29 cellular contexts compared by ENCODE assay signal in genomic region chrX:103399744-103400143, GRCh38. TPM values are rescaled to one million over a fixed set of nuclear protein-coding genes. Genes with fewer than 3 reads are reported as not detected.
DNase-seq lines count a peak whose midpoint lies in the region; ATAC-seq, FAIRE-seq and TF ChIP-seq lines count a peak whose summit lies in the region.
"Had no signal": no experiment of that assay in that cellular context is flagged by ENCODE, and none has a peak within 500 bp of the region (broad histone marks: within the 10 kb centered on the region; RNA-seq: fewer than 3 reads in every experiment).

No MANE protein-coding gene starts in this region.

- peaks cover 8% of the 10 kb centered on the region for H3K27me3 Mint-ChIP-seq in activated naive CD4-positive, alpha-beta T cell treated with anti-CD3 and anti-CD28 coated beads, Interleukin-2, amount 10 ng/mL, durations not matched to agents 7 days and 5 days

- no peaks in the 10 kb centered on the region for H3K9me3 Mint-ChIP-seq in activated naive CD4-positive, alpha-beta T cell treated with anti-CD3 and anti-CD28 coated beads, Interleukin-2, amount 10 ng/mL, durations not matched to agents 7 days and 5 days
- H3K9me3 Mint-ChIP-seq: CD8-positive, alpha-beta T cell; IgD-negative memory B cell; T-cell had no signal

- no peak for TF ChIP-seq CTCF in bronchial epithelial cell (IDR thresholded peaks at IDR 0.05; ENCODE audit: insufficient read depth, low read length, severe bottlenecking)
- no peak for TF ChIP-seq CTCF in mucosa of descending colon (IDR thresholded peaks at IDR 0.05)

- CTCF ChIA-PET in activated naive CD4-positive, alpha-beta T cell treated with anti-CD3 and anti-CD28 coated beads, Interleukin-2, amount 10 ng/mL, durations not matched to agents 7 days and 5 days (lab: Charles Lee): no interaction called here

- H3K9me3 ChIP-seq in GM23248 (ENCODE audit: low read depth) (no peaks in the 10 kb centered on the region), mucosa of descending colon (no peaks in the 10 kb centered on the region)
- H3K9me3 ChIP-seq: Caco-2 had no signal

- no peak overlapping the region for H3K27ac Mint-ChIP-seq in activated naive CD4-positive, alpha-beta T cell treated with anti-CD3 and anti-CD28 coated beads, Interleukin-2, amount 10 ng/mL, durations not matched to agents 7 days and 5 days
- H3K27ac Mint-ChIP-seq: B cell; CD8-positive, alpha-beta T cell; IgD-negative memory B cell; T-cell had no signal

- H3K4me3 ChIP-seq in GM23248: no peak overlapping the region
- no peak overlapping the region for H3K4me3 ChIP-seq in bronchial epithelial cell (ENCODE audit: low read depth, low read length)
- H3K4me3 ChIP-seq in mucosa of descending colon: no peak overlapping the region

- in situ Hi-C loops in GM23248 (cut with MboI): no loop called here

- no peak overlapping the region for H3K4me3 Mint-ChIP-seq in activated naive CD4-positive, alpha-beta T cell treated with anti-CD3 and anti-CD28 coated beads, Interleukin-2, amount 10 ng/mL, durations not matched to agents 7 days and 5 days
- H3K4me3 Mint-ChIP-seq: B cell; CD8-positive, alpha-beta T cell; IgD-negative memory B cell; T-cell had no signal

- H3F3A ChIP-seq in GM23248 (ENCODE audit: insufficient read depth): peaks cover 16% of the 10 kb centered on the region; the same call in 1 of the 2 replicates

- H3K36me3 ChIP-seq in GM23248 (ENCODE audit: low read depth) (no peaks in the 10 kb centered on the region), bronchial epithelial cell (ENCODE audit: control insufficient read depth, insufficient read depth, low read length) (no peaks in the 10 kb centered on the region), mucosa of descending colon (ENCODE audit: low read depth) (no peaks in the 10 kb centered on the region)

- H2AFZ ChIP-seq in GM23248: no peak overlapping the region

- H3K9me2 ChIP-seq in GM23248 (ENCODE audit: insufficient read depth): no peaks in the 10 kb centered on the region

- FAIRE-seq in bronchial epithelial cell (lab: Jason Lieb, UNC): no peak
- FAIRE-seq: GM12891, GM19239 had no signal

- no peaks in the 10 kb centered on the region for H3K79me2 ChIP-seq in GM23248 (ENCODE audit: insufficient read depth)

- H3K36me3 Mint-ChIP-seq in activated naive CD4-positive, alpha-beta T cell treated with anti-CD3 and anti-CD28 coated beads, Interleukin-2, amount 10 ng/mL, durations not matched to agents 7 days and 5 days: no peaks in the 10 kb centered on the region
- H3K36me3 Mint-ChIP-seq: CD8-positive, alpha-beta T cell; IgD-negative memory B cell; T-cell had no signal

- H3K4me1 Mint-ChIP-seq in activated naive CD4-positive, alpha-beta T cell treated with anti-CD3 and anti-CD28 coated beads, Interleukin-2, amount 10 ng/mL, durations not matched to agents 7 days and 5 days: peaks cover 8% of the 10 kb centered on the region
- H3K4me1 Mint-ChIP-seq: IgD-negative memory B cell had no signal

- WGBS in GM23248 (ENCODE audit: low coverage in 1 of 2, low lambda C conversion rate in 2 of 2, missing lambda C conversion rate in 2 of 2), 2 experiments: 0 to 9% methylated on average over 1 of the region's 1 CpG

- intact Hi-C loops in mucosa of descending colon (cut with DNase I, micrococcal nuclease): no loop called here

- H3K9ac ChIP-seq in GM23248: no peak overlapping the region
- H3K9ac ChIP-seq: KMS-11 had no signal

- H3K27me3 ChIP-seq in GM23248 (replicated peaks; ENCODE audit: insufficient read depth) (no peaks in the 10 kb centered on the region), bronchial epithelial cell (ENCODE audit: control insufficient read depth, insufficient read depth, low read length) (no peaks in the 10 kb centered on the region)

- no peaks in the 10 kb centered on the region for H4K20me1 ChIP-seq in GM23248 (ENCODE audit: insufficient read depth)

- no peak overlapping the region for H3K4me2 ChIP-seq in GM23248 (ENCODE audit: unreplicated experiment)
- H3K4me2 ChIP-seq: KMS-11 had no signal

- DNase-seq in GM23248 (peak; percentile 20), NCI-H526 treated with DMSO at 0.1 percent for 48 hours (lab: John Stamatoyannopoulos, UW) (peak; percentile 1), bronchial epithelial cell (ENCODE audit: low read depth) (peak; percentile 80), mucosa of descending colon (no peak)
- DNase-seq in activated naive CD4-positive, alpha-beta T cell treated with anti-CD3 and anti-CD28 coated beads, Interleukin-2, amount 10 ng/mL, durations not matched to agents 7 days and 5 days: no peak
- DNase-seq in activated CD4-positive, CD25-positive, alpha-beta regulatory T cell (lab: John Stamatoyannopoulos, UW): no peak
- DNase-seq: Caco-2; CD8-positive, alpha-beta T cell; DMS79 treated with DMSO at 0.1 percent for 48 hours; GF-D8; H7; MV-4-11; NCI-H1105; NCI-H1436 treated with DMSO at 0.1 percent for 48 hours; NCI-H187 treated with DMSO at 0.1 percent for 48 hours; NCI-H446; NCI-H524 treated with DMSO at 0.1 percent for 48 hours; NCI-H82; NK-92 treated with Interleukin-12 subunit alpha and Interleukin-12 subunit beta, amount 100 ng/mL, for 24 hours; RPMI8226; SHP77; T-cell had no signal

- ATAC-seq in mucosa of descending colon: peak; percentile 31
- ATAC-seq in GM18861 (IDR thresholded peaks at IDR 0.05; ENCODE audit: unreplicated experiment): no peak
- ATAC-seq: CD8-positive, alpha-beta T cell; T-cell had no signal

- H3K27ac ChIP-seq in GM23248: no peak overlapping the region
- H3K27ac ChIP-seq: C4-2B, KMS-11 had no signal

- peaks cover 37% of the 10 kb centered on the region for H3K4me1 ChIP-seq in GM23248 (ENCODE audit: insufficient read depth)
- H3K4me1 ChIP-seq in mucosa of descending colon (ENCODE audit: low read depth): no peaks in the 10 kb centered on the region
- H3K4me1 ChIP-seq: Caco-2 had no signal

RNA-seq across cellular contexts. Expression of gene BEX3, which starts 23.4 kb away (rescaled TPM):
- total RNA-seq in GM23248 (2014; rRNA removed; shearing (Covaris generic)): 129 and 154 TPM in 2 replicates
- polyA plus RNA-seq in GM23248 (2016; fragmentation: Nextera tagmentation; extraction: Ambion mirVana): 300 and 313 TPM in 2 replicates
- 94.8 and 129 TPM in 2 replicates for total RNA-seq in bronchial epithelial cell
- total RNA-seq in mucosa of descending colon: 10 to 100 TPM; 21.5 to 74.1 (median 35.6) TPM

RNA-seq across cellular contexts. Expression of gene TCEAL9, which starts 43.4 kb away (rescaled TPM):
- total RNA-seq in GM23248 (2014; rRNA removed; shearing (Covaris generic)): 86.4 and 107 TPM in 2 replicates
- 188 and 192 TPM in 2 replicates for polyA plus RNA-seq in GM23248 (2016; fragmentation: Nextera tagmentation; extraction: Ambion mirVana)
- total RNA-seq in bronchial epithelial cell: 46.6 and 66.6 TPM in 2 replicates
- 10 to 100 TPM; 20.9 to 29.6 (median 27.3) TPM for total RNA-seq in mucosa of descending colon

Comparison
In these comparisons a context has a peak if more than half of its experiments do, and no peak if none do; other contexts are left out.
1. DNase-seq: peak in GM23248 (single experiment), NCI-H526 treated with DMSO at 0.1 percent for 48 hours (single experiment) and bronchial epithelial cell (single experiment); none in mucosa of descending colon (0 of 3), activated naive CD4-positive, alpha-beta T cell treated with anti-CD3 and anti-CD28 coated beads, Interleukin-2, amount 10 ng/mL, durations not matched to agents 7 days and 5 days (single experiment) and activated CD4-positive, CD25-positive, alpha-beta regulatory T cell (0 of 4).